Comparison of ENCODE assay signal across 10 cellular contexts in the genomic region with DNA sequence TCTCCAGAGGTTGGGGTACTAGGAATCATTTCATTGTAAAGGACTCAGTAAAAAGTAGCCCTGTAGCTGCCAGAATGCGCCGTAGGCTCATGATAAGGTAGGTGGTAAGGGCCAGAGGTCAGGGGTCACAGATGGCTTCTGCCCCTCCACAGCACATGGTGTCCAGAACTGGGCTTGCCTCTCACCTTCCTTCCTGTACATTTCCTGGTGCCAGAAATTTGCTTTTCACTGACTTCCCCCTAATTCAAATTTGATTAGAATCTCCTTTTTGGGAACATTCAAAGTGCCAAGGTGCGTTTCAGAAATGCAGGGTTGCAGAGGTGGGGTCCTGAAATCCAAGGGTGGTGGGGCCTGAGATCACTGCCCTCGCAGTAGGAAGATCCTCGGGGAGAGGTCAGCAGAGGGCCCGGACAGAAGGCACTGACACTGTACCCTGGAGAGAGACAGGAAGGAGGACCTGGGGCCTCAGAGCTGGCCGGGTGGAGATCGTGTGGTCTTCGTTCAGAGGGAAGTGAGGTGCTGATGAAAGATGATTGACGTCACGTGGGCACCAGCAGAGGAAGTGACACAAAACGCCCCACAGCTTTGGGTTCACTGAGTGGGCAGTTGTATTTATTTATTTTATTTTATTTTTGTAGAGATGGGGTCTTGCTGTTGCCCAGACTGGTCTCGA. TPM values are rescaled to one million over a fixed set of nuclear protein-coding genes. Genes with fewer than 3 reads are reported as not detected.
A peak's percentile ranks its signal among the peaks of the same experiment; 100 is the strongest.
DNase-seq lines count a peak whose midpoint lies in the region; ATAC-seq, FAIRE-seq and TF ChIP-seq lines count a peak whose summit lies in the region.
"Had no signal": no experiment of that assay in that cellular context is flagged by ENCODE, and none has a peak within 500 bp of the region (broad histone marks: within the 10 kb centered on the region; RNA-seq: fewer than 3 reads in every experiment).

No MANE protein-coding gene starts in this region.

- H3K4me2 ChIP-seq in smooth muscle cell, result no peak overlapping the region
- no peak overlapping the region for H3K4me2 ChIP-seq in PC-3 (ENCODE audit: low read length)

- no peak for FAIRE-seq in GM12891 (lab: Jason Lieb, UNC)
- FAIRE-seq: colon had no signal

- TF ChIP-seq POLR2A in GM12891 (IDR thresholded peaks at IDR 0.05; ENCODE audit: low read depth, low read length), result no peak

- H4K20me1 ChIP-seq in smooth muscle cell (ENCODE audit: low read depth) (no peaks in the 10 kb centered on the region), PC-3 (ENCODE audit: low read length) (no peaks in the 10 kb centered on the region)

- 72 to 74% methylated on average over 13 of the region's 13 CpGs for WGBS in heart right ventricle, 2 donors
- 87% methylated on average over 13 of the region's 13 CpGs for WGBS in smooth muscle cell (ENCODE audit: low lambda C conversion rate)

- DNase-seq in GM12891 (ENCODE audit: insufficient read length, low spot score), result no peak
- peak; percentile 16 for DNase-seq in WERI-Rb-1
- no peak for DNase-seq in heart right ventricle
- DNase-seq in smooth muscle cell (lab: John Stamatoyannopoulos, UW; ENCODE audit: unreplicated experiment), result no peak
- DNase-seq in NCI-H2081 treated with DMSO at 0.1 percent for 48 hours (lab: John Stamatoyannopoulos, UW), result no peak
- DNase-seq in PC-3, result no peak
- no peak for DNase-seq in NCI-H1417 treated with DMSO at 0.1 percent for 48 hours (lab: John Stamatoyannopoulos, UW)
- no peak for DNase-seq in NCI-H146 (lab: John Stamatoyannopoulos, UW)

- no peak overlapping the region for H2AFZ ChIP-seq in smooth muscle cell (ENCODE audit: low read depth)
- no peak overlapping the region for H2AFZ ChIP-seq in PC-3 (ENCODE audit: low read length)
- H2AFZ ChIP-seq: parathyroid adenoma had no signal

- no peaks in the 10 kb centered on the region for H3K36me3 ChIP-seq in WERI-Rb-1
- no peaks in the 10 kb centered on the region for H3K36me3 ChIP-seq in heart right ventricle
- no peaks in the 10 kb centered on the region for H3K36me3 ChIP-seq in smooth muscle cell (ENCODE audit: low read depth)
- H3K36me3 ChIP-seq in PC-3 (ENCODE audit: low read depth, low read length), result no peaks in the 10 kb centered on the region

- H3K9ac ChIP-seq in smooth muscle cell (ENCODE audit: low read depth) (no peak overlapping the region), PC-3 (ENCODE audit: low read length) (no peak overlapping the region)
- H3K9ac ChIP-seq: parathyroid adenoma had no signal

- H3K79me2 ChIP-seq in smooth muscle cell (ENCODE audit: low read depth) (no peaks in the 10 kb centered on the region), PC-3 (ENCODE audit: low read length) (no peaks in the 10 kb centered on the region)
- H3K79me2 ChIP-seq: parathyroid adenoma had no signal

- no peak for ATAC-seq in heart right ventricle
- no peak for ATAC-seq in PC-3

- CTCF ChIA-PET in PC-3 (lab: Charles Lee), result no interaction called here

- H3K9me2 ChIP-seq in PC-3 (replicated peaks; ENCODE audit: low read length), result no peaks in the 10 kb centered on the region

- H3K4me3 ChIP-seq in WERI-Rb-1 (ENCODE audit: low read depth, low read length), result no peak overlapping the region
- H3K4me3 ChIP-seq in heart right ventricle, result no peak overlapping the region
- no peak overlapping the region for H3K4me3 ChIP-seq in smooth muscle cell
- H3K4me3 ChIP-seq in PC-3 (ENCODE audit: low read length), result no peak overlapping the region

- H3K27ac ChIP-seq in WERI-Rb-1, result peak overlapping the region; percentile 8; the same call in 1 of the 2 replicates
- peak overlapping the region in 8 of 10 donors; percentile 7 to 87 (median 66) for H3K27ac ChIP-seq in heart right ventricle
- H3K27ac ChIP-seq in smooth muscle cell (ENCODE audit: low read depth), result peak overlapping the region; percentile 59
- H3K27ac ChIP-seq in PC-3 (ENCODE audit: low read length), result no peak overlapping the region
- H3K27ac ChIP-seq: parathyroid adenoma had no signal

- POLR2A ChIA-PET in PC-3 (lab: Charles Lee; ENCODE audit: unreplicated experiment), result interaction anchor here (0.6 kb wide), 1 partner anchor 176 kb away, joined by 4 read pairs; no protein-coding TSS in a partner anchor

- intact Hi-C loops in heart right ventricle (cut with DNase I), result loop anchor here in 1 of 10 donors (10.0 kb wide), 1 partner anchor 269 kb away; no protein-coding TSS in a partner anchor
- intact Hi-C loops in PC-3 (cut with micrococcal nuclease), result no loop called here

- H3K27me3 ChIP-seq in WERI-Rb-1 (ENCODE audit: insufficient read depth, low read depth, severe bottlenecking), result no peaks in the 10 kb centered on the region
- H3K27me3 ChIP-seq in heart right ventricle, result no peaks in the 10 kb centered on the region
- H3K27me3 ChIP-seq in smooth muscle cell (ENCODE audit: low read depth), result no peaks in the 10 kb centered on the region
- no peaks in the 10 kb centered on the region for H3K27me3 ChIP-seq in PC-3 (ENCODE audit: low read length)

- BruUV-seq in PC-3 (replicated peaks; lab: Mats Ljungman, UMichigan), result no TSS peak

- H3F3A ChIP-seq in smooth muscle cell (ENCODE audit: low read depth), result peaks cover 12% of the 10 kb centered on the region
- H3F3A ChIP-seq in PC-3 (ENCODE audit: low read length, unreplicated experiment), result no peaks in the 10 kb centered on the region

- H3K4me1 ChIP-seq in heart right ventricle (peaks cover 4 to 59% (median 34%) of the 10 kb centered on the region in 9 donors), smooth muscle cell (ENCODE audit: low read depth) (peaks cover 3% of the 10 kb centered on the region), PC-3 (ENCODE audit: insufficient read depth, low read length) (peaks cover 41% of the 10 kb centered on the region)

- no peaks in the 10 kb centered on the region for H3K9me3 ChIP-seq in WERI-Rb-1 (ENCODE audit: severe bottlenecking)
- no peaks in the 10 kb centered on the region for H3K9me3 ChIP-seq in heart right ventricle
- no peaks in the 10 kb centered on the region for H3K9me3 ChIP-seq in smooth muscle cell (replicated peaks; ENCODE audit: low read depth)
- no peaks in the 10 kb centered on the region for H3K9me3 ChIP-seq in PC-3 (ENCODE audit: low read length)

- no peak for TF ChIP-seq CTCF in WERI-Rb-1 (IDR thresholded peaks at IDR 0.05; ENCODE audit: low read depth, low read length)
- peak in 1 of 9 donors; percentile 5 for TF ChIP-seq CTCF in heart right ventricle (IDR thresholded peaks at IDR 0.05)
- no peak for TF ChIP-seq CTCF in smooth muscle cell (IDR thresholded peaks at IDR 0.05; ENCODE audit: borderline replicate concordance, insufficient read depth, poor library complexity, severe bottlenecking)
- no peak for TF ChIP-seq CTCF in PC-3 (conservative IDR thresholded peaks at IDR 0.05; ENCODE audit: low read depth, low read length)

TF ChIP-seq in GM12891, 5 proteins besides CTCF, POLR2A, EP300 and RAD21:
- TF ChIP-seq POLR2AphosphoS5 (IDR thresholded peaks at IDR 0.05; ENCODE audit: low read depth, low read length) (no peak), SPI1 (IDR thresholded peaks at IDR 0.05; ENCODE audit: low read depth, low read length) (peak; percentile 73), PAX5 (IDR thresholded peaks at IDR 0.05; ENCODE audit: insufficient read depth, low read length, severe bottlenecking) (no peak)
TF ChIP-seq in GM12891: peak in this region for 1.

RNA-seq across cellular contexts. Expression of gene METRNL, which starts 25.5 kb away (rescaled TPM):
- polyA plus RNA-seq in GM12891 (2012; ENCODE audit: low read depth, missing spikeins), result 6.0 TPM
- total RNA-seq in heart right ventricle, result 10 to 100 TPM; 56.0 to 90.1 (median 70.9) TPM
- polyA plus RNA-seq in heart right ventricle, result 100 to 1,000 TPM in 1 of 2 donors, 10 to 100 TPM in 1; 39.0 to 134 TPM
- 48.3 and 55.6 TPM in 2 replicates for total RNA-seq in smooth muscle cell
- 98.1 and 101 TPM in 2 replicates for polyA plus RNA-seq in smooth muscle cell
- total RNA-seq in PC-3 (2014; rRNA removed), result 30.6 and 38.5 TPM in 2 replicates
